16 cellular contexts compared by ENCODE assay signal in the genomic region with DNA sequence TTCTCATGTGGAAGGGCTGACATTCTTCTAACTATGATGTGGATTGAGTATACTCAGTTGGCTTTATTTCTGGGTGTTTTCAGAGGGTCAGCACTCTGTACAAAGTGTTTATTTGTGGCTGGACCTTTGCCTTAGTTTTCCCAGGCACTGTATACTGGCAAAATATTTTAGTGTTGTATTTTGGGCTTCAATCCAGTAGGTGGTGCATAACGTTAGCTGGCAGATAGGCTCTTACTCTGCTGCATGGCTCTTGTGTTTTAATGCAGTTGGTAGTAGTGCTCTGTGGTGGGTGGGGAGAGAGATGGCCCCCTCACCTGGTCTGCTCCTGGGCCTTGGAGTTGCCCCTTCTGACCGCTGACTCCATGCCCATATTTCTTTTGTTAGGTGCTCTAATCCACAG.
DNase-seq lines count a peak whose midpoint lies in the region; ATAC-seq and TF ChIP-seq lines count a peak whose summit lies in the region.
"Had no signal": no experiment of that assay in that cellular context is flagged by ENCODE, and none has a peak within 500 bp of the region (broad histone marks: within the 10 kb centered on the region; RNA-seq: fewer than 3 reads in every experiment).

No MANE protein-coding gene starts in this region.

- H3K27me3 Mint-ChIP-seq in MCF 10A (ENCODE audit: insufficient read depth, unreplicated experiment) (peaks cover 12% of the 10 kb centered on the region), endothelial cell (ENCODE audit: unreplicated experiment) (no peaks in the 10 kb centered on the region)
- H3K27me3 Mint-ChIP-seq: activated CD4-positive, alpha-beta memory T cell treated with anti-CD3 and anti-CD28 coated beads for 36 hours; IgD-negative memory B cell; stimulated activated naive CD8-positive, alpha-beta T cell treated with anti-CD3 and anti-CD28 coated beads, Interleukin-15, Interleukin-2, amounts not matched to agents 100 ng/mL and 50 ng/mL, for 24 hours; T-helper 17 cell had no signal

- no peak overlapping the region for H3K4me3 ChIP-seq in breast epithelium

- no peak for DNase-seq in MCF 10A (ENCODE audit: unreplicated experiment)
- no peak for DNase-seq in breast epithelium (ENCODE audit: low spot score in 2 of 2)
- DNase-seq in NCI-H69 (lab: John Stamatoyannopoulos, UW), result peak; percentile 1
- peak; percentile 18 for DNase-seq in endothelial cell (ENCODE audit: low spot score)
- DNase-seq in activated CD8-positive, alpha-beta memory T cell treated with anti-CD3 and anti-CD28 coated beads for 24 hours, result no peak
- no peak for DNase-seq in activated CD4-positive, alpha-beta T cell treated with anti-CD3 and anti-CD28 coated beads for 4 hours
- DNase-seq in left cardiac atrium, result no peak
- DNase-seq: activated CD4-positive, alpha-beta memory T cell treated with anti-CD3 and anti-CD28 coated beads for 36 hours; activated effector memory CD4-positive, alpha-beta T cell treated with anti-CD3 and anti-CD28 coated beads, Interleukin-2, amount 50 U/mL, for 16 hours; naive B cell; NCI-H187 treated with DMSO at 0.1 percent for 48 hours; right cardiac atrium; T-helper 17 cell had no signal

- H3K4me1 Mint-ChIP-seq in MCF 10A (ENCODE audit: insufficient read depth, unreplicated experiment) (no peaks in the 10 kb centered on the region), endothelial cell (ENCODE audit: unreplicated experiment) (no peaks in the 10 kb centered on the region)
- H3K4me1 Mint-ChIP-seq: IgD-negative memory B cell, naive B cell, T-helper 17 cell had no signal

- ATAC-seq in left cardiac atrium (no peak), HG03521 (IDR thresholded peaks at IDR 0.05; ENCODE audit: unreplicated experiment) (no peak)
- ATAC-seq: T-helper 17 cell had no signal

- H3K27ac ChIP-seq in breast epithelium, result no peak overlapping the region

- BruUV-seq in MCF 10A (replicated peaks; lab: Mats Ljungman, UMichigan), result no TSS peak

- no peaks in the 10 kb centered on the region for H3K4me1 ChIP-seq in breast epithelium

- peaks cover 0 to 6% of the 10 kb centered on the region in 2 donors for H3K27me3 ChIP-seq in breast epithelium

- intact Hi-C loops in MCF 10A (cut with micrococcal nuclease) (loop anchor here (5.0 kb wide), 1 partner anchor 627 kb away; no protein-coding TSS in a partner anchor), breast epithelium (cut with DNase I; ENCODE audit: low total_unique reads) (no loop called here), left cardiac atrium (cut with DNase I) (no loop called here)

- CTCF ChIA-PET in MCF 10A (lab: Yijun Ruan, JAX), result interaction anchor here (0.7 to 2.2 kb wide), 22 partner anchors 8 to 654 kb away, joined by 3 to 28 read pairs (median 4); no protein-coding TSS in a partner anchor

- H3K27ac Mint-ChIP-seq in MCF 10A (ENCODE audit: low read depth, unreplicated experiment) (no peak overlapping the region), endothelial cell (ENCODE audit: unreplicated experiment) (no peak overlapping the region)
- H3K27ac Mint-ChIP-seq: activated CD4-positive, alpha-beta memory T cell treated with anti-CD3 and anti-CD28 coated beads for 36 hours; IgD-negative memory B cell; naive B cell; stimulated activated naive CD8-positive, alpha-beta T cell treated with anti-CD3 and anti-CD28 coated beads, Interleukin-15, Interleukin-2, amounts not matched to agents 100 ng/mL and 50 ng/mL, for 24 hours; T-helper 17 cell had no signal

- H3K4me3 Mint-ChIP-seq in MCF 10A (ENCODE audit: unreplicated experiment), result no peak overlapping the region
- H3K4me3 Mint-ChIP-seq in endothelial cell (ENCODE audit: unreplicated experiment), result no peak overlapping the region
- H3K4me3 Mint-ChIP-seq: activated CD4-positive, alpha-beta memory T cell treated with anti-CD3 and anti-CD28 coated beads for 36 hours; IgD-negative memory B cell; naive B cell; stimulated activated naive CD8-positive, alpha-beta T cell treated with anti-CD3 and anti-CD28 coated beads, Interleukin-15, Interleukin-2, amounts not matched to agents 100 ng/mL and 50 ng/mL, for 24 hours; T-helper 17 cell had no signal

- POLR2A ChIA-PET in MCF 10A (lab: Yijun Ruan, JAX), result no interaction called here

- no peaks in the 10 kb centered on the region for H3K36me3 Mint-ChIP-seq in MCF 10A (ENCODE audit: insufficient read depth, unreplicated experiment)
- no peaks in the 10 kb centered on the region for H3K36me3 Mint-ChIP-seq in endothelial cell (ENCODE audit: low read depth, unreplicated experiment)
- H3K36me3 Mint-ChIP-seq: activated CD4-positive, alpha-beta memory T cell treated with anti-CD3 and anti-CD28 coated beads for 36 hours; IgD-negative memory B cell; naive B cell had no signal

- H3K36me3 ChIP-seq in breast epithelium, result peaks cover 5% of the 10 kb centered on the region

- TF ChIP-seq POLR2A in breast epithelium (IDR thresholded peaks at IDR 0.05), result no peak

- no peaks in the 10 kb centered on the region for H3K9me3 Mint-ChIP-seq in MCF 10A (ENCODE audit: unreplicated experiment)
- no peaks in the 10 kb centered on the region for H3K9me3 Mint-ChIP-seq in endothelial cell (ENCODE audit: unreplicated experiment)

- H3K9me3 ChIP-seq in breast epithelium, result no peaks in the 10 kb centered on the region

- TF ChIP-seq CTCF in MCF 10A (IDR thresholded peaks at IDR 0.05; ENCODE audit: unreplicated experiment) (peak; percentile 29), breast epithelium (IDR thresholded peaks at IDR 0.05) (no peak), endothelial cell (IDR thresholded peaks at IDR 0.05; ENCODE audit: unreplicated experiment) (peak; percentile 24)

Comparison
In these comparisons a context has a peak if more than half of its experiments do, and no peak if none do; other contexts are left out.
1. CTCF ChIP-seq: peak in MCF 10A (single experiment) and endothelial cell (single experiment); none in breast epithelium (0 of 3).
2. DNase-seq: peak in NCI-H69 (single experiment) and endothelial cell (single experiment); none in MCF 10A (single experiment), breast epithelium (0 of 2), activated CD8-positive, alpha-beta memory T cell treated with anti-CD3 and anti-CD28 coated beads for 24 hours (single experiment), activated CD4-positive, alpha-beta T cell treated with anti-CD3 and anti-CD28 coated beads for 4 hours (0 of 2) and left cardiac atrium (single experiment).